In genomic region chr11:33500865-33501479, GRCh38 we compare ENCODE assay signal across 12 cellular contexts.
A peak's percentile ranks its signal among the peaks of the same experiment; 100 is the strongest.
DNase-seq lines count a peak whose midpoint lies in the region; ATAC-seq, FAIRE-seq and TF ChIP-seq lines count a peak whose summit lies in the region.
"Had no signal": no experiment of that assay in that cellular context is flagged by ENCODE, and none has a peak within 500 bp of the region (broad histone marks: within the 10 kb centered on the region; RNA-seq: fewer than 3 reads in every experiment).

No MANE protein-coding gene starts in this region.

- H3F3A ChIP-seq in GM23248 (ENCODE audit: insufficient read depth): peaks cover 12% of the 10 kb centered on the region; the same call in 1 of the 2 replicates

- H3K4me2 ChIP-seq in GM23248 (ENCODE audit: unreplicated experiment): no peak overlapping the region

- peak; percentile 67 for DNase-seq in GM23248
- DNase-seq in NAMALWA (ENCODE audit: low spot score): peak; percentile 13
- peak; percentile 37 for DNase-seq in bronchial epithelial cell (ENCODE audit: low read depth)
- peak; percentile 38 for DNase-seq in mucosa of gallbladder (ENCODE audit: low spot score)
- no peak for DNase-seq in chondrocyte (ENCODE audit: low spot score)
- DNase-seq in lower lobe of right lung: no peak
- DNase-seq: activated CD8-positive, alpha-beta memory T cell treated with anti-CD3 and anti-CD28 coated beads, Interleukin-2, amount 50 U/mL, for 4 hours; cerebellar nuclear complex; NCI-H345; T-cell had no signal

- no peak for ATAC-seq in HG02571 (IDR thresholded peaks at IDR 0.05; ENCODE audit: unreplicated experiment)
- ATAC-seq in HG03469 (IDR thresholded peaks at IDR 0.05; ENCODE audit: unreplicated experiment): no peak
- ATAC-seq in lower lobe of right lung: no peak
- ATAC-seq: T-cell had no signal

- H3K27me3 ChIP-seq in GM23248 (replicated peaks; ENCODE audit: insufficient read depth) (no peaks in the 10 kb centered on the region), bronchial epithelial cell (ENCODE audit: control insufficient read depth, insufficient read depth, low read length) (no peaks in the 10 kb centered on the region), lower lobe of right lung (ENCODE audit: low read depth) (no peaks in the 10 kb centered on the region)

- peaks cover 4% of the 10 kb centered on the region for H3K9me3 Mint-ChIP-seq in chondrocyte (ENCODE audit: low read depth)

- H3K27ac ChIP-seq in GM23248 (no peak overlapping the region), lower lobe of right lung (no peak overlapping the region)

- 5 to 10% methylated on average over 2 of the region's 2 CpGs for WGBS in GM23248 (ENCODE audit: low coverage in 1 of 2, low lambda C conversion rate in 2 of 2, missing lambda C conversion rate in 2 of 2), 2 experiments

- in situ Hi-C loops in GM23248 (cut with MboI): no loop called here

- no peaks in the 10 kb centered on the region for H3K36me3 Mint-ChIP-seq in chondrocyte (ENCODE audit: low read depth)
- H3K36me3 Mint-ChIP-seq: T-cell had no signal

- H3K4me3 ChIP-seq in GM23248 (no peak overlapping the region), bronchial epithelial cell (ENCODE audit: low read depth, low read length) (no peak overlapping the region), lower lobe of right lung (no peak overlapping the region)

- H3K36me3 ChIP-seq in GM23248 (ENCODE audit: low read depth) (no peaks in the 10 kb centered on the region), bronchial epithelial cell (ENCODE audit: control insufficient read depth, insufficient read depth, low read length) (no peaks in the 10 kb centered on the region), lower lobe of right lung (no peaks in the 10 kb centered on the region)

- no peak overlapping the region for H3K4me3 Mint-ChIP-seq in chondrocyte (ENCODE audit: unreplicated experiment)
- H3K4me3 Mint-ChIP-seq: T-cell had no signal

- no peak overlapping the region for H3K9ac ChIP-seq in GM23248

- intact Hi-C loops in lower lobe of right lung (cut with DNase I): no loop called here

- H2AFZ ChIP-seq in GM23248: no peak overlapping the region

- TF ChIP-seq CTCF in bronchial epithelial cell (IDR thresholded peaks at IDR 0.05; ENCODE audit: insufficient read depth, low read length, severe bottlenecking) (no peak), chondrocyte (IDR thresholded peaks at IDR 0.05) (no peak), lower lobe of right lung (IDR thresholded peaks at IDR 0.05) (no peak)

- H3K79me2 ChIP-seq in GM23248 (ENCODE audit: insufficient read depth): peaks cover 96% of the 10 kb centered on the region

- FAIRE-seq in bronchial epithelial cell (lab: Jason Lieb, UNC): no peak

- no peak overlapping the region for H3K27ac Mint-ChIP-seq in chondrocyte (ENCODE audit: unreplicated experiment)
- H3K27ac Mint-ChIP-seq: T-cell had no signal

- H3K9me3 ChIP-seq in GM23248 (ENCODE audit: low read depth) (no peaks in the 10 kb centered on the region), lower lobe of right lung (no peaks in the 10 kb centered on the region)

- H3K4me1 ChIP-seq in GM23248 (ENCODE audit: insufficient read depth) (peaks cover 8% of the 10 kb centered on the region; the same call in 1 of the 2 replicates), lower lobe of right lung (no peaks in the 10 kb centered on the region)

- H3K4me1 Mint-ChIP-seq in chondrocyte (ENCODE audit: low read depth): no peaks in the 10 kb centered on the region
- H3K4me1 Mint-ChIP-seq: T-cell had no signal

- no peaks in the 10 kb centered on the region for H3K9me2 ChIP-seq in GM23248 (ENCODE audit: insufficient read depth)

- H4K20me1 ChIP-seq in GM23248 (ENCODE audit: insufficient read depth): peaks cover 5% of the 10 kb centered on the region; the same call in 1 of the 2 replicates

- H3K27me3 Mint-ChIP-seq in chondrocyte (ENCODE audit: low read depth): no peaks in the 10 kb centered on the region

Comparison
In these comparisons a context has a peak if more than half of its experiments do, and no peak if none do; other contexts are left out.
1. DNase-seq: peak in GM23248 (single experiment), NAMALWA (single experiment), bronchial epithelial cell (single experiment) and mucosa of gallbladder (single experiment); none in chondrocyte (single experiment) and lower lobe of right lung (single experiment).